Comparison of ENCODE assay signal across 27 cellular contexts in the genomic region with DNA sequence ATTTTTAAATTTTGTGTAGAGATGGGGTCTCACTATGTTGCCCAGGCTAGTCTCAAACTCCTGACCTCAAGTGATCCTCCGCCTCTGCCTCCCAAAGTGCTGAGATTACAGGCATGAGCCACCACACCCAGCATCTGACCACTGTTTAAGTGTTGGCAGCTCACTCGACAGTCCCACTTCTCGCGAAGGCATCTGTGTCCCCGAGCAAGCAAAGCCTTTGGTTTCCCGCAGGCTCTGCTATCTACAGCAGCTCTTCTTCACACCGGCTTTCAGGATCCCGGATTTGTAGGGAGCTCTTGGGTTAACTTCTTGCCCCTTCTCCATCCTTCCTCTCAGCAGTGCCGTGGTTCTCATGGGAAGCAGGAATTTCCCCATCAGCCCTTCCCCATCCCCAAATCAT.
DNase-seq lines count a peak whose midpoint lies in the region; ATAC-seq, FAIRE-seq and TF ChIP-seq lines count a peak whose summit lies in the region.
"Had no signal": no experiment of that assay in that cellular context is flagged by ENCODE, and none has a peak within 500 bp of the region (broad histone marks: within the 10 kb centered on the region; RNA-seq: fewer than 3 reads in every experiment).

No MANE protein-coding gene starts in this region.

- H4K5ac ChIP-seq in mesendoderm (ENCODE audit: low read length) = no peak overlapping the region

- no peaks in the 10 kb centered on the region for H3K36me3 ChIP-seq in bronchial epithelial cell (ENCODE audit: control insufficient read depth, insufficient read depth, low read length)
- no peaks in the 10 kb centered on the region for H3K36me3 ChIP-seq in esophagus muscularis mucosa
- H3K36me3 ChIP-seq in vagina = no peaks in the 10 kb centered on the region
- H3K36me3 ChIP-seq in mucosa of descending colon (ENCODE audit: low read depth) = no peaks in the 10 kb centered on the region
- no peaks in the 10 kb centered on the region for H3K36me3 ChIP-seq in mesendoderm (ENCODE audit: control insufficient read depth, insufficient read depth, low read length)
- H3K36me3 ChIP-seq: BE2C, BLaER1 had no signal

- TF ChIP-seq POLR2A in esophagus muscularis mucosa (IDR thresholded peaks at IDR 0.05; ENCODE audit: low read depth) = no peak
- TF ChIP-seq POLR2A in vagina (IDR thresholded peaks at IDR 0.05) = no peak

- TF ChIP-seq CTCF in bronchial epithelial cell (IDR thresholded peaks at IDR 0.05; ENCODE audit: insufficient read depth, low read length, severe bottlenecking) = no peak
- TF ChIP-seq CTCF in esophagus muscularis mucosa (IDR thresholded peaks at IDR 0.05) = no peak
- no peak for TF ChIP-seq CTCF in vagina (IDR thresholded peaks at IDR 0.05)
- TF ChIP-seq CTCF in mucosa of descending colon (IDR thresholded peaks at IDR 0.05) = no peak

- H3K27me3 ChIP-seq in bronchial epithelial cell (ENCODE audit: control insufficient read depth, insufficient read depth, low read length) = no peaks in the 10 kb centered on the region
- peaks cover 0 to 7% (median 0%) of the 10 kb centered on the region in 4 donors for H3K27me3 ChIP-seq in esophagus muscularis mucosa
- no peaks in the 10 kb centered on the region for H3K27me3 ChIP-seq in vagina
- H3K27me3 ChIP-seq in mesendoderm (ENCODE audit: insufficient read depth, low read length, poor library complexity) = no peaks in the 10 kb centered on the region
- H3K27me3 ChIP-seq: BE2C, BLaER1 had no signal

- no peak overlapping the region for H3K4me2 ChIP-seq in mesendoderm (ENCODE audit: low read length)
- H3K4me2 ChIP-seq: BLaER1 had no signal

- H3K23ac ChIP-seq in mesendoderm (ENCODE audit: low read length) = no peak overlapping the region

- peaks cover 11% of the 10 kb centered on the region for H3K27me3 Mint-ChIP-seq in activated T-cell treated with anti-CD3 and anti-CD28 coated beads, Interleukin-2, amount 50 U/mL, for 4 hours (ENCODE audit: low read depth)

- no peak overlapping the region for H3K9ac ChIP-seq in mesendoderm (ENCODE audit: low read length)
- H3K9ac ChIP-seq: BLaER1 had no signal

- H2BK5ac ChIP-seq in mesendoderm (ENCODE audit: low read length) = no peak overlapping the region

- no peaks in the 10 kb centered on the region for H3K9me3 Mint-ChIP-seq in activated T-cell treated with anti-CD3 and anti-CD28 coated beads, Interleukin-2, amount 50 U/mL, for 4 hours
- H3K9me3 Mint-ChIP-seq: CD4-positive, CD25-positive, alpha-beta regulatory T cell; CD8-positive, alpha-beta memory T cell had no signal

- 87% methylated on average over 9 of the region's 9 CpGs for WGBS in esophagus muscularis mucosa
- WGBS in mesendoderm (ENCODE audit: extremely low coverage, insufficient coverage, low lambda C conversion rate) = no CpG with 5 or more reads among the region's 9 CpGs

- H3K27ac ChIP-seq in esophagus muscularis mucosa (replicated peaks in 1 of 4) (no peak overlapping the region), vagina (no peak overlapping the region), mesendoderm (ENCODE audit: low read depth, low read length) (no peak overlapping the region)
- H3K27ac ChIP-seq: BLaER1 had no signal

- H3K4ac ChIP-seq in mesendoderm (ENCODE audit: low read depth, low read length) = no peak overlapping the region

- H2AK5ac ChIP-seq in mesendoderm (ENCODE audit: low read length) = no peak overlapping the region

- no peak overlapping the region for H3K4me3 Mint-ChIP-seq in activated T-cell treated with anti-CD3 and anti-CD28 coated beads, Interleukin-2, amount 50 U/mL, for 4 hours
- H3K4me3 Mint-ChIP-seq: CD14-positive monocyte; CD4-positive, alpha-beta memory T cell; CD4-positive, CD25-positive, alpha-beta regulatory T cell; CD8-positive, alpha-beta memory T cell had no signal

- no peaks in the 10 kb centered on the region for H3K79me1 ChIP-seq in mesendoderm (ENCODE audit: low read length)

- H3K4me1 Mint-ChIP-seq in activated T-cell treated with anti-CD3 and anti-CD28 coated beads, Interleukin-2, amount 50 U/mL, for 4 hours (ENCODE audit: low read depth) = no peaks in the 10 kb centered on the region
- H3K4me1 Mint-ChIP-seq: CD14-positive monocyte; CD4-positive, alpha-beta memory T cell; CD4-positive, CD25-positive, alpha-beta regulatory T cell; CD8-positive, alpha-beta memory T cell had no signal

- ATAC-seq in activated T-cell treated with anti-CD3 and anti-CD28 coated beads, Interleukin-2, amount 50 U/mL, for 4 hours = no peak
- ATAC-seq in mucosa of descending colon = no peak
- ATAC-seq: GM12878 had no signal

- H3K4me1 ChIP-seq in esophagus muscularis mucosa = no peaks in the 10 kb centered on the region
- H3K4me1 ChIP-seq in vagina = no peaks in the 10 kb centered on the region
- H3K4me1 ChIP-seq in mucosa of descending colon (ENCODE audit: low read depth) = no peaks in the 10 kb centered on the region
- no peaks in the 10 kb centered on the region for H3K4me1 ChIP-seq in mesendoderm (ENCODE audit: control insufficient read depth, low read depth, low read length)
- H3K4me1 ChIP-seq: BE2C, BLaER1 had no signal

- TF ChIP-seq EP300 in esophagus muscularis mucosa (IDR thresholded peaks at IDR 0.05) = no peak

- H3K18ac ChIP-seq in mesendoderm (ENCODE audit: low read length) = no peak overlapping the region

- H2BK120ac ChIP-seq in mesendoderm (ENCODE audit: low read depth, low read length) = no peak overlapping the region

- no peaks in the 10 kb centered on the region for H3K36me3 Mint-ChIP-seq in activated T-cell treated with anti-CD3 and anti-CD28 coated beads, Interleukin-2, amount 50 U/mL, for 4 hours (ENCODE audit: insufficient read depth)
- H3K36me3 Mint-ChIP-seq: CD14-positive monocyte; CD4-positive, alpha-beta memory T cell; CD4-positive, CD25-positive, alpha-beta regulatory T cell; CD8-positive, alpha-beta memory T cell had no signal

- H3K4me3 ChIP-seq in bronchial epithelial cell (ENCODE audit: low read depth, low read length) (no peak overlapping the region), esophagus muscularis mucosa (no peak overlapping the region), vagina (no peak overlapping the region), mucosa of descending colon (no peak overlapping the region), mesendoderm (ENCODE audit: low read length) (no peak overlapping the region)
- H3K4me3 ChIP-seq: BLaER1, GM12878 had no signal

- H3K9me3 ChIP-seq in esophagus muscularis mucosa (no peaks in the 10 kb centered on the region), vagina (no peaks in the 10 kb centered on the region), mucosa of descending colon (no peaks in the 10 kb centered on the region)
- H3K9me3 ChIP-seq: BE2C, BLaER1 had no signal

- H2BK15ac ChIP-seq in mesendoderm (replicated peaks; ENCODE audit: low read depth) = no peak overlapping the region

- DNase-seq in bronchial epithelial cell (ENCODE audit: low read depth) (no peak), esophagus muscularis mucosa (ENCODE audit: extremely low spot score) (peak; percentile 60), vagina (ENCODE audit: extremely low spot score in 2 of 2) (peak; percentile 49 to 77), mucosa of descending colon (no peak), mesendoderm (no peak)
- no peak for DNase-seq in activated T-cell treated with anti-CD3 and anti-CD28 coated beads, Interleukin-2, amount 50 U/mL, for 4 hours
- DNase-seq: 8988T; ACHN; BE2C; C1 segment of cervical spinal cord; CD4-positive, alpha-beta memory T cell; CD4-positive, CD25-positive, alpha-beta regulatory T cell; CD8-positive, alpha-beta memory T cell; COR-L47; DMS 273 treated with DMSO at 0.1 percent for 48 hours; DMS153; DMS53; DMS79; DND-41; EL; GDM1 had no signal

- no peak overlapping the region for H3K56ac ChIP-seq in mesendoderm (ENCODE audit: low read length)

- intact Hi-C loops in esophagus muscularis mucosa (cut with DNase I) (no loop called here), vagina (cut with DNase I) (no loop called here), mucosa of descending colon (cut with DNase I, micrococcal nuclease) (no loop called here)

- H4K8ac ChIP-seq in mesendoderm (ENCODE audit: low read depth, low read length) = no peak overlapping the region

- no peaks in the 10 kb centered on the region for H3K79me2 ChIP-seq in mesendoderm (ENCODE audit: control insufficient read depth, insufficient read depth, low read length)

- peak; percentile 75 for FAIRE-seq in bronchial epithelial cell (lab: Jason Lieb, UNC)
- FAIRE-seq: A204.1, GM12878, GM12892, GM18507 had no signal

Comparison
In these comparisons a context has a peak if more than half of its experiments do, and no peak if none do; other contexts are left out.
1. DNase-seq: peak in esophagus muscularis mucosa (single experiment) and vagina (2 of 2); none in bronchial epithelial cell (single experiment), activated T-cell treated with anti-CD3 and anti-CD28 coated beads, Interleukin-2, amount 50 U/mL, for 4 hours (single experiment), mucosa of descending colon (0 of 3) and mesendoderm (single experiment).